In genomic region chr6:99422912-99423311, GRCh38 we compare ENCODE assay signal across 14 cellular contexts. TPM values are rescaled to one million over a fixed set of nuclear protein-coding genes. Genes with fewer than 3 reads are reported as not detected.
DNase-seq lines count a peak whose midpoint lies in the region; ATAC-seq, FAIRE-seq and TF ChIP-seq lines count a peak whose summit lies in the region.
"Had no signal": no experiment of that assay in that cellular context is flagged by ENCODE, and none has a peak within 500 bp of the region (broad histone marks: within the 10 kb centered on the region; RNA-seq: fewer than 3 reads in every experiment).

No MANE protein-coding gene starts in this region.

- H4K20me1 ChIP-seq in endothelial cell of umbilical vein (replicated peaks; ENCODE audit: control insufficient read depth, extremely low read depth, insufficient read depth, low read length): peaks cover 8% of the 10 kb centered on the region

- H3K36me3 Mint-ChIP-seq in activated CD4-positive, alpha-beta memory T cell treated with anti-CD3 and anti-CD28 coated beads, Interleukin-2, amount 10 ng/mL, durations not matched to agents 7 days and 5 days (ENCODE audit: low read depth): peaks cover 41% of the 10 kb centered on the region
- H3K36me3 Mint-ChIP-seq in activated CD4-positive, alpha-beta memory T cell treated with anti-CD3 and anti-CD28 coated beads for 36 hours: peaks cover 26% of the 10 kb centered on the region
- peaks cover 75% of the 10 kb centered on the region for H3K36me3 Mint-ChIP-seq in stimulated activated effector memory CD8-positive, alpha-beta T cell treated with anti-CD3 and anti-CD28 coated beads, Interleukin-12 subunit alpha, Interleukin-12 subunit beta, amount 100 ng/mL, for 72 hours

- H3K9me1 ChIP-seq in endothelial cell of umbilical vein (replicated peaks; ENCODE audit: control insufficient read depth, extremely low read depth, insufficient read depth, low read length): no peaks in the 10 kb centered on the region

- H3K27ac ChIP-seq in SK-N-MC (peak overlapping the region; percentile 87), endothelial cell of umbilical vein (ENCODE audit: insufficient read depth, low read depth, low read length) (no peak overlapping the region)
- H3K27ac ChIP-seq: cardiac muscle cell, thyroid gland had no signal

- TF ChIP-seq CTCF in endothelial cell of umbilical vein (IDR thresholded peaks at IDR 0.05; ENCODE audit: extremely low read depth in 1 of 2, insufficient read depth in 1 of 2, low read depth in 1 of 2, low read length in 2 of 2): no peak

- H3K9ac ChIP-seq in SK-N-MC (ENCODE audit: insufficient read length) (peak overlapping the region; percentile 88), endothelial cell of umbilical vein (replicated peaks; ENCODE audit: extremely low read depth, insufficient read depth, low read length) (no peak overlapping the region)

- H3K4me3 Mint-ChIP-seq in activated CD4-positive, alpha-beta memory T cell treated with anti-CD3 and anti-CD28 coated beads, Interleukin-2, amount 10 ng/mL, durations not matched to agents 7 days and 5 days: peak overlapping the region; percentile 11
- H3K4me3 Mint-ChIP-seq in activated CD4-positive, alpha-beta memory T cell treated with anti-CD3 and anti-CD28 coated beads for 36 hours: no peak overlapping the region
- peak overlapping the region; percentile 85 for H3K4me3 Mint-ChIP-seq in stimulated activated effector memory CD8-positive, alpha-beta T cell treated with anti-CD3 and anti-CD28 coated beads, Interleukin-12 subunit alpha, Interleukin-12 subunit beta, amount 100 ng/mL, for 72 hours

- peaks cover 89% of the 10 kb centered on the region for H3K79me2 ChIP-seq in endothelial cell of umbilical vein (ENCODE audit: control insufficient read depth, insufficient read depth, low read length)

- peak overlapping the region; percentile 89 for H3K4me3 ChIP-seq in SK-N-MC
- no peak overlapping the region for H3K4me3 ChIP-seq in endothelial cell of umbilical vein (replicated peaks in 1 of 3; ENCODE audit: insufficient read depth in 1 of 3, low read depth in 1 of 3, low read length in 3 of 3)
- H3K4me3 ChIP-seq: cardiac muscle cell had no signal

- CTCF ChIA-PET in activated CD4-positive, alpha-beta memory T cell treated with anti-CD3 and anti-CD28 coated beads, Interleukin-2, amount 10 ng/mL, durations not matched to agents 7 days and 5 days (lab: Charles Lee): interaction anchor here (1.0 to 2.7 kb wide), 2 partner anchors 11 to 93 kb away, joined by 3 to 12 read pairs; no protein-coding TSS in a partner anchor
- CTCF ChIA-PET in activated CD4-positive, alpha-beta memory T cell treated with anti-CD3 and anti-CD28 coated beads for 36 hours (lab: Charles Lee): interaction anchor here (0.6 to 2.0 kb wide), 2 partner anchors 10 to 99 kb away, joined by 3 to 5 read pairs; no protein-coding TSS in a partner anchor
- CTCF ChIA-PET in endothelial cell of umbilical vein (lab: Charles Lee): interaction anchor here (2.2 kb wide), 1 partner anchor 30 kb away, joined by 10 read pairs; the partner anchor contains the start of gene COQ3

- no peaks in the 10 kb centered on the region for H3K9me3 ChIP-seq in SK-N-MC (ENCODE audit: low read depth, low read length)
- no peaks in the 10 kb centered on the region for H3K9me3 ChIP-seq in endothelial cell of umbilical vein (replicated peaks; ENCODE audit: control insufficient read depth, insufficient read depth, low read length)
- H3K9me3 ChIP-seq: sigmoid colon, thyroid gland had no signal

- POLR2A ChIA-PET in activated CD4-positive, alpha-beta memory T cell treated with anti-CD3 and anti-CD28 coated beads, Interleukin-2, amount 10 ng/mL, durations not matched to agents 7 days and 5 days (lab: Charles Lee): interaction anchor here (1.2 to 1.4 kb wide), 2 partner anchors 28 to 30 kb away, joined by 3 to 4 read pairs; no protein-coding TSS in a partner anchor
- POLR2A ChIA-PET in activated CD4-positive, alpha-beta memory T cell treated with anti-CD3 and anti-CD28 coated beads for 36 hours (lab: Charles Lee): no interaction called here
- POLR2A ChIA-PET in endothelial cell of umbilical vein (lab: Charles Lee): no interaction called here

- dilution Hi-C loops in endothelial cell of umbilical vein (cut with MboI; ENCODE audit: extremely low pct_ligation_motif_present, low sequenced_read_pairs): no loop called here

- H3K27me3 Mint-ChIP-seq in activated CD4-positive, alpha-beta memory T cell treated with anti-CD3 and anti-CD28 coated beads, Interleukin-2, amount 10 ng/mL, durations not matched to agents 7 days and 5 days: no peaks in the 10 kb centered on the region
- no peaks in the 10 kb centered on the region for H3K27me3 Mint-ChIP-seq in activated CD4-positive, alpha-beta memory T cell treated with anti-CD3 and anti-CD28 coated beads for 36 hours

- ATAC-seq in stimulated activated effector memory CD8-positive, alpha-beta T cell treated with anti-CD3 and anti-CD28 coated beads, Interleukin-12 subunit alpha, Interleukin-12 subunit beta, amount 100 ng/mL, for 72 hours: no peak
- ATAC-seq in HG02571 (IDR thresholded peaks at IDR 0.05; ENCODE audit: unreplicated experiment): no peak
- ATAC-seq: esophagus mucosa had no signal

- no TSS peak for BruUV-seq in endothelial cell of umbilical vein (replicated peaks; lab: Mats Ljungman, UMichigan)

- H2AFZ ChIP-seq in endothelial cell of umbilical vein (ENCODE audit: low read depth, low read length): no peak overlapping the region

- H3K27ac Mint-ChIP-seq in activated CD4-positive, alpha-beta memory T cell treated with anti-CD3 and anti-CD28 coated beads, Interleukin-2, amount 10 ng/mL, durations not matched to agents 7 days and 5 days: no peak overlapping the region
- no peak overlapping the region for H3K27ac Mint-ChIP-seq in activated CD4-positive, alpha-beta memory T cell treated with anti-CD3 and anti-CD28 coated beads for 36 hours
- no peak overlapping the region for H3K27ac Mint-ChIP-seq in stimulated activated effector memory CD8-positive, alpha-beta T cell treated with anti-CD3 and anti-CD28 coated beads, Interleukin-12 subunit alpha, Interleukin-12 subunit beta, amount 100 ng/mL, for 72 hours

- TF ChIP-seq POLR2A in endothelial cell of umbilical vein (IDR thresholded peaks at IDR 0.05; ENCODE audit: low read depth, low read length): no peak

- H3K4me1 Mint-ChIP-seq in activated CD4-positive, alpha-beta memory T cell treated with anti-CD3 and anti-CD28 coated beads, Interleukin-2, amount 10 ng/mL, durations not matched to agents 7 days and 5 days: peaks cover 63% of the 10 kb centered on the region
- peaks cover 69% of the 10 kb centered on the region for H3K4me1 Mint-ChIP-seq in activated CD4-positive, alpha-beta memory T cell treated with anti-CD3 and anti-CD28 coated beads for 36 hours (ENCODE audit: low read depth)
- peaks cover 60% of the 10 kb centered on the region for H3K4me1 Mint-ChIP-seq in stimulated activated effector memory CD8-positive, alpha-beta T cell treated with anti-CD3 and anti-CD28 coated beads, Interleukin-12 subunit alpha, Interleukin-12 subunit beta, amount 100 ng/mL, for 72 hours

- H3K36me3 ChIP-seq in SK-N-MC (ENCODE audit: insufficient read depth, low read length) (peaks cover 31% of the 10 kb centered on the region), endothelial cell of umbilical vein (ENCODE audit: control insufficient read depth in 2 of 2, extremely low read depth in 1 of 2, insufficient read depth in 2 of 2, low read length in 2 of 2) (no peaks in the 10 kb centered on the region)
- H3K36me3 ChIP-seq: cardiac muscle cell, sigmoid colon, thyroid gland had no signal

- H3K4me1 ChIP-seq in endothelial cell of umbilical vein (ENCODE audit: control insufficient read depth, extremely low read depth, insufficient read depth, low read length): peaks cover 26% of the 10 kb centered on the region

- intact Hi-C loops in activated CD4-positive, alpha-beta memory T cell treated with anti-CD3 and anti-CD28 coated beads for 36 hours (cut with micrococcal nuclease): loop anchor here (5.0 kb wide), 1 partner anchor 476 kb away; the partner anchor contains the start of gene FBXL4
- intact Hi-C loops in endothelial cell of umbilical vein (cut with micrococcal nuclease): no loop called here

- H3K9me3 Mint-ChIP-seq in activated CD4-positive, alpha-beta memory T cell treated with anti-CD3 and anti-CD28 coated beads, Interleukin-2, amount 10 ng/mL, durations not matched to agents 7 days and 5 days: no peaks in the 10 kb centered on the region
- no peaks in the 10 kb centered on the region for H3K9me3 Mint-ChIP-seq in activated CD4-positive, alpha-beta memory T cell treated with anti-CD3 and anti-CD28 coated beads for 36 hours
- no peaks in the 10 kb centered on the region for H3K9me3 Mint-ChIP-seq in stimulated activated effector memory CD8-positive, alpha-beta T cell treated with anti-CD3 and anti-CD28 coated beads, Interleukin-12 subunit alpha, Interleukin-12 subunit beta, amount 100 ng/mL, for 72 hours

- no peak for FAIRE-seq in endothelial cell of umbilical vein (lab: Jason Lieb, UNC)

- H3K27me3 ChIP-seq in endothelial cell of umbilical vein (ENCODE audit: control insufficient read depth in 2 of 2, insufficient read depth in 2 of 2, low read length in 2 of 2): no peaks in the 10 kb centered on the region
- H3K27me3 ChIP-seq: cardiac muscle cell, sigmoid colon, thyroid gland had no signal

- no peak for DNase-seq in activated CD4-positive, alpha-beta memory T cell treated with anti-CD3 and anti-CD28 coated beads, Interleukin-2, amount 10 ng/mL, durations not matched to agents 7 days and 5 days
- no peak for DNase-seq in activated CD4-positive, alpha-beta memory T cell treated with anti-CD3 and anti-CD28 coated beads for 36 hours
- peak; percentile 34 for DNase-seq in SK-N-MC (ENCODE audit: low read depth, low spot score)
- no peak for DNase-seq in endothelial cell of umbilical vein (ENCODE audit: low read depth, low spot score)
- DNase-seq in stimulated activated effector memory CD8-positive, alpha-beta T cell treated with anti-CD3 and anti-CD28 coated beads, Interleukin-12 subunit alpha, Interleukin-12 subunit beta, amount 100 ng/mL, for 72 hours (ENCODE audit: low spot score in 2 of 2): no peak
- DNase-seq in NCI-H2107 (lab: John Stamatoyannopoulos, UW): no peak
- no peak for DNase-seq in pons (ENCODE audit: low spot score)
- DNase-seq: NCI-H2171, sigmoid colon, T1000, thyroid gland had no signal

- H3K4me2 ChIP-seq in endothelial cell of umbilical vein (ENCODE audit: insufficient read depth, low read length): peak overlapping the region; percentile 26

RNA-seq across cellular contexts. Expression of gene PNISR, which starts 2.2 kb away (rescaled TPM):
- total RNA-seq in activated CD4-positive, alpha-beta memory T cell treated with anti-CD3 and anti-CD28 coated beads, Interleukin-2, amount 10 ng/mL, durations not matched to agents 7 days and 5 days: 100 to 1,000 TPM; 135 to 142 TPM
- total RNA-seq in activated CD4-positive, alpha-beta memory T cell treated with anti-CD3 and anti-CD28 coated beads for 36 hours: 100 to 1,000 TPM; 101 to 115 TPM
- 79.9 and 106 TPM in 2 replicates for total RNA-seq in endothelial cell of umbilical vein
- polyA plus RNA-seq in endothelial cell of umbilical vein: 19.1 and 34.6 TPM in 2 replicates
- polyA plus RNA-seq in endothelial cell of umbilical vein (2011; cell fraction: cytosol; rRNA removed): 13.5 and 17.4 TPM in 2 replicates
- polyA plus RNA-seq in endothelial cell of umbilical vein (2011; cell fraction: nucleus; rRNA removed): 243 and 274 TPM in 2 replicates
- 51.8 and 68.7 TPM in 2 replicates for polyA plus RNA-seq in endothelial cell of umbilical vein (2012)
- 54.1 and 55.4 TPM in 2 replicates for polyA minus RNA-seq in endothelial cell of umbilical vein
- polyA minus RNA-seq in endothelial cell of umbilical vein (2011; cell fraction: cytosol; rRNA and poly(A)+ RNA removed): 13.4 TPM
- 145 and 205 TPM in 2 replicates for polyA minus RNA-seq in endothelial cell of umbilical vein (2011; cell fraction: nucleus; rRNA and poly(A)+ RNA removed)

RNA-seq across cellular contexts. Expression of gene COQ3, which starts 28.9 kb away (rescaled TPM):
- total RNA-seq in activated CD4-positive, alpha-beta memory T cell treated with anti-CD3 and anti-CD28 coated beads, Interleukin-2, amount 10 ng/mL, durations not matched to agents 7 days and 5 days: 1 to 10 TPM; 6.6 to 7.5 TPM
- 10 to 100 TPM; 14.9 to 16.4 TPM for total RNA-seq in activated CD4-positive, alpha-beta memory T cell treated with anti-CD3 and anti-CD28 coated beads for 36 hours
- total RNA-seq in endothelial cell of umbilical vein: 7.5 and 9.1 TPM in 2 replicates
- 3.2 and 4.0 TPM in 2 replicates for polyA plus RNA-seq in endothelial cell of umbilical vein
- 5.8 and 6.1 TPM in 2 replicates for polyA plus RNA-seq in endothelial cell of umbilical vein (2011; cell fraction: cytosol; rRNA removed)
- polyA plus RNA-seq in endothelial cell of umbilical vein (2011; cell fraction: nucleus; rRNA removed): 5.6 and 7.4 TPM in 2 replicates
- polyA plus RNA-seq in endothelial cell of umbilical vein (2012): 6.6 and 9.7 TPM in 2 replicates
- polyA minus RNA-seq in endothelial cell of umbilical vein: 2.9 and 4.2 TPM in 2 replicates
- 6.5 TPM for polyA minus RNA-seq in endothelial cell of umbilical vein (2011; cell fraction: cytosol; rRNA and poly(A)+ RNA removed)
- 0.43 and 1.3 TPM in 2 replicates for polyA minus RNA-seq in endothelial cell of umbilical vein (2011; cell fraction: nucleus; rRNA and poly(A)+ RNA removed)
